ENCODE assay signal across 8 cellular contexts in genomic region chr19:1445185-1445931, GRCh38. TPM values are rescaled to one million over a fixed set of nuclear protein-coding genes. Genes with fewer than 3 reads are reported as not detected.
DNase-seq lines count a peak whose midpoint lies in the region; ATAC-seq and TF ChIP-seq lines count a peak whose summit lies in the region.

No MANE protein-coding gene starts in this region.

- H3K9me3 ChIP-seq in HUES6 (ENCODE audit: control insufficient read depth, insufficient read depth, low read depth, low read length) (no peaks in the 10 kb centered on the region), parathyroid adenoma (ENCODE audit: control insufficient read depth, low read length) (no peaks in the 10 kb centered on the region), transverse colon (no peaks in the 10 kb centered on the region)

- peaks cover 20% of the 10 kb centered on the region for H3K27me3 Mint-ChIP-seq in activated naive CD4-positive, alpha-beta T cell treated with anti-CD3 and anti-CD28 coated beads, Interleukin-2, amount 50 U/mL, for 24 hours

- peak overlapping the region; percentile 79 for H2AFZ ChIP-seq in parathyroid adenoma

- H3K9ac ChIP-seq in HUES6 (ENCODE audit: low read length) (peak overlapping the region; percentile 58), parathyroid adenoma (no peak overlapping the region)

- intact Hi-C loops in Right ventricle myocardium superior (cut with DNase I) (no loop called here), transverse colon (cut with DNase I; ENCODE audit: low total_unique reads) (loop anchor here (10.0 kb wide), 1 partner anchor 151 kb away; no protein-coding TSS in a partner anchor)

- H3K4me1 Mint-ChIP-seq in activated naive CD4-positive, alpha-beta T cell treated with anti-CD3 and anti-CD28 coated beads, Interleukin-2, amount 50 U/mL, for 24 hours: peaks cover 14% of the 10 kb centered on the region

- H3K36me3 Mint-ChIP-seq in activated naive CD4-positive, alpha-beta T cell treated with anti-CD3 and anti-CD28 coated beads, Interleukin-2, amount 50 U/mL, for 24 hours: peaks cover 11% of the 10 kb centered on the region

- H3K27ac ChIP-seq in HUES6 (ENCODE audit: low read depth, low read length) (no peak overlapping the region), parathyroid adenoma (no peak overlapping the region), transverse colon (peak overlapping the region in 2 of 4 donors; percentile 12 to 20)

- peak overlapping the region; percentile 62 for H3K27ac Mint-ChIP-seq in activated naive CD4-positive, alpha-beta T cell treated with anti-CD3 and anti-CD28 coated beads, Interleukin-2, amount 50 U/mL, for 24 hours

- H3K36me3 ChIP-seq in HUES6 (ENCODE audit: control insufficient read depth, insufficient read depth, low read length): peaks cover 25% of the 10 kb centered on the region
- no peaks in the 10 kb centered on the region for H3K36me3 ChIP-seq in parathyroid adenoma (ENCODE audit: control insufficient read depth, insufficient read depth, low read length)
- H3K36me3 ChIP-seq in transverse colon: peaks cover 0 to 20% (median 6%) of the 10 kb centered on the region in 4 donors

- in situ Hi-C loops in transverse colon (cut with MboI; ENCODE audit: low pct_ligation_motif_present in 1 of 4, low pct_unique_long_range_greater_than_20kb in 1 of 4, low sequenced_read_pairs in 3 of 4): no loop called here

- peak overlapping the region; percentile 75 for H3K4me3 ChIP-seq in HUES6 (ENCODE audit: low read depth, low read length)
- H3K4me3 ChIP-seq in parathyroid adenoma (ENCODE audit: low read depth, low read length): peak overlapping the region; percentile 41
- peak overlapping the region in 3 of 4 donors; percentile 7 to 43 (median 26) for H3K4me3 ChIP-seq in transverse colon

- H3K27me3 ChIP-seq in HUES6 (ENCODE audit: control insufficient read depth, insufficient read depth, low read length) (peaks cover 48% of the 10 kb centered on the region), parathyroid adenoma (ENCODE audit: control insufficient read depth, insufficient read depth, low read length) (peaks cover 8% of the 10 kb centered on the region), transverse colon (peaks cover 52% of the 10 kb centered on the region)

- peak; percentile 94 for TF ChIP-seq CTCF in parathyroid adenoma (IDR thresholded peaks at IDR 0.05)
- TF ChIP-seq CTCF in transverse colon (IDR thresholded peaks at IDR 0.05): peak; percentile 64 to 98 (median 92)

- ATAC-seq in GM18868 (IDR thresholded peaks at IDR 0.05; ENCODE audit: unreplicated experiment): peak; percentile 58
- ATAC-seq in Right ventricle myocardium superior (ENCODE audit: poor library complexity): peak; percentile 94

- TF ChIP-seq POLR2A in transverse colon (IDR thresholded peaks at IDR 0.05): no peak

- H3K4me1 ChIP-seq in HUES6 (ENCODE audit: control insufficient read depth, insufficient read depth, low read length) (peaks cover 17% of the 10 kb centered on the region; the same call in 1 of the 2 replicates), parathyroid adenoma (peaks cover 6% of the 10 kb centered on the region), transverse colon (peaks cover 9 to 28% (median 22%) of the 10 kb centered on the region in 4 donors)

- no peak for TF ChIP-seq EP300 in transverse colon (IDR thresholded peaks at IDR 0.05; ENCODE audit: low read depth)

- peak overlapping the region; percentile 67 for H3K4me3 Mint-ChIP-seq in activated naive CD4-positive, alpha-beta T cell treated with anti-CD3 and anti-CD28 coated beads, Interleukin-2, amount 50 U/mL, for 24 hours

- DNase-seq in AG08395 (ENCODE audit: low spot score) (peak; percentile 89), SK-N-DZ (ENCODE audit: low spot score) (peak; percentile 81), Right ventricle myocardium superior (peak; percentile 88), transverse colon (peak; percentile 80)

- 2% methylated on average over 9 to 55 of the region's 70 CpGs for WGBS in transverse colon (ENCODE audit: low coverage in 1 of 2), 2 donors

- peak overlapping the region; percentile 62 for H3K4me2 ChIP-seq in parathyroid adenoma (ENCODE audit: low read length)

- no peaks in the 10 kb centered on the region for H3K79me2 ChIP-seq in parathyroid adenoma

- H3K9me3 Mint-ChIP-seq in activated naive CD4-positive, alpha-beta T cell treated with anti-CD3 and anti-CD28 coated beads, Interleukin-2, amount 50 U/mL, for 24 hours: no peaks in the 10 kb centered on the region

RNA-seq across cellular contexts. Expression of gene APC2, which starts 4.6 kb away (rescaled TPM):
- 17.3 and 18.1 TPM in 2 replicates for polyA plus RNA-seq in SK-N-DZ (2014; cell fraction: cytosol; rRNA removed)
- 27.4 and 32.2 TPM in 2 replicates for polyA plus RNA-seq in SK-N-DZ (2014; cell fraction: nucleus; rRNA removed)
- total RNA-seq in Right ventricle myocardium superior (0.22 TPM), transverse colon (1 to 10 TPM in 1 of 4 donors, under 1 TPM in 3; under 0.01 to 6.0 (median 0.36) TPM)

RNA-seq across cellular contexts. Expression of gene RPS15, which starts 7.2 kb away (rescaled TPM):
- 4,048 and 6,099 TPM in 2 replicates for polyA plus RNA-seq in SK-N-DZ (2014; cell fraction: cytosol; rRNA removed)
- 3,447 and 8,602 TPM in 2 replicates for polyA plus RNA-seq in SK-N-DZ (2014; cell fraction: nucleus; rRNA removed)
- total RNA-seq in Right ventricle myocardium superior (671 TPM), transverse colon (1,000 to 10,000 TPM; 1,367 to 2,740 (median 2,511) TPM)

RNA-seq across cellular contexts. Expression of gene C19orf25, which starts 33.7 kb away (rescaled TPM):
- polyA plus RNA-seq in SK-N-DZ (2014; cell fraction: cytosol; rRNA removed): 93.7 and 103 TPM in 2 replicates
- polyA plus RNA-seq in SK-N-DZ (2014; cell fraction: nucleus; rRNA removed): 79.3 and 86.8 TPM in 2 replicates
- total RNA-seq in Right ventricle myocardium superior (18.3 TPM), transverse colon (10 to 100 TPM; 36.2 to 89.2 (median 46.0) TPM)

RNA-seq across cellular contexts. Expression of gene DAZAP1, which starts 38.0 kb away (rescaled TPM):
- polyA plus RNA-seq in SK-N-DZ (2014; cell fraction: cytosol; rRNA removed): 169 and 201 TPM in 2 replicates
- polyA plus RNA-seq in SK-N-DZ (2014; cell fraction: nucleus; rRNA removed): 133 and 197 TPM in 2 replicates
- 82.9 TPM for total RNA-seq in Right ventricle myocardium superior
- total RNA-seq in transverse colon: 10 to 100 TPM; 36.3 to 77.2 (median 41.6) TPM

RNA-seq across cellular contexts. Expression of gene GAMT, which starts 44.0 kb away (rescaled TPM):
- polyA plus RNA-seq in SK-N-DZ (2014; cell fraction: cytosol; rRNA removed): 103 and 115 TPM in 2 replicates
- 76.5 and 79.9 TPM in 2 replicates for polyA plus RNA-seq in SK-N-DZ (2014; cell fraction: nucleus; rRNA removed)
- total RNA-seq in Right ventricle myocardium superior: 93.5 TPM
- 1 to 10 TPM; 1.4 to 4.4 (median 2.9) TPM for total RNA-seq in transverse colon
